Comparison of ENCODE assay signal across 20 cellular contexts in the genomic region with DNA sequence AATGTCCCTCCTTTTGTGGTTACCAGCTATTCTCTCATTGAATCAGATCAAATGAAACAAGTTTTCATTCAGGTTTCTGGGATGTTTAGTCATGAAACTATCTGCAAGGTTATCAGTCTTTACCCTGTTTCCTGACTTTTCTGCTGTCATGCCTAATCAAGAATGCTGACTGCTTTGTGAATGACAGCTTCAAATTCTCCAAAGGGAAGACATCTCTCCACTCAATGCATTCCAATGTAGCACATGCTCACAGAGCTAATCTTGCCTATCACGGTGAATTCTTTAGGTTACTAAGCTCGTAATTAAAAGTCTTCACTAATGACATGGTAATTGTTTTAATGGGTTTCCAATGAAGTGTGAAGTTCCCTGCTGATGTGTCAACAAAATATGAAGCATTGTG.
DNase-seq lines count a peak whose midpoint lies in the region; ATAC-seq and TF ChIP-seq lines count a peak whose summit lies in the region.
"Had no signal": no experiment of that assay in that cellular context is flagged by ENCODE, and none has a peak within 500 bp of the region (broad histone marks: within the 10 kb centered on the region; RNA-seq: fewer than 3 reads in every experiment).

No MANE protein-coding gene starts in this region.

- no peak for TF ChIP-seq EP300 in Ishikawa (IDR thresholded peaks at IDR 0.05; ENCODE audit: borderline replicate concordance)

- no peak for TF ChIP-seq RAD21 in Ishikawa (IDR thresholded peaks at IDR 0.05; ENCODE audit: low read depth)

- TF ChIP-seq CTCF in retinal pigment epithelial cell (conservative IDR thresholded peaks at IDR 0.05; ENCODE audit: low read depth, low read length): no peak

- no peak for ATAC-seq in GM18868 (IDR thresholded peaks at IDR 0.05; ENCODE audit: unreplicated experiment)
- ATAC-seq in stimulated activated naive CD8-positive, alpha-beta T cell treated with anti-CD3 and anti-CD28 coated beads, Interleukin-15, Interleukin-2, amounts not matched to agents 100 U/mL and 50 U/mL, for 24 hours: no peak
- ATAC-seq: PC-3 had no signal

- no peak overlapping the region for H3K4me3 ChIP-seq in retinal pigment epithelial cell (ENCODE audit: low read length)
- H3K4me3 ChIP-seq: BLaER1 had no signal

- peak; percentile 2 for DNase-seq in astrocyte of the hippocampus (ENCODE audit: low read depth, low spot score)
- DNase-seq in kidney glomerular epithelial cell (lab: John Stamatoyannopoulos, UW): peak; percentile 27
- DNase-seq in retinal pigment epithelial cell (ENCODE audit: low read depth): peak; percentile 95
- DNase-seq in stimulated activated naive CD8-positive, alpha-beta T cell treated with anti-CD3 and anti-CD28 coated beads, Interleukin-15, Interleukin-2, amounts not matched to agents 100 U/mL and 50 U/mL, for 24 hours: no peak
- no peak for DNase-seq in kidney tubule cell (ENCODE audit: low spot score)
- DNase-seq: ACHN; CD4-positive, alpha-beta T cell; COR-L47; DMS 273 treated with DMSO at 0.1 percent for 48 hours; DND-41; NCI-H1092 treated with DMSO at 0.1 percent for 48 hours; NCI-H1436 treated with DMSO at 0.1 percent for 48 hours; NCI-H2081; NCI-H2171; NCI-H526; PC-3; Right ventricle myocardium superior had no signal

TF ChIP-seq in Ishikawa, 13 proteins besides CTCF, POLR2A, EP300 and RAD21:
- no peak for TF ChIP-seq CREB1 (IDR thresholded peaks at IDR 0.05; ENCODE audit: low read depth)
- TF ChIP-seq, protein P1, sequence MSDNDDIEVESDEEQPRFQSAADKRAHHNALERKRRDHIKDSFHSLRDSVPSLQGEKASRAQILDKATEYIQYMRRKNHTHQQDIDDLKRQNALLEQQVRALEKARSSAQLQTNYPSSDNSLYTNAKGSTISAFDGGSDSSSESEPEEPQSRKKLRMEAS (IDR thresholded peaks at IDR 0.05): 0 out of 2 replicates have a peak, but pooled peaks have one; percentile 23

Comparison
In these comparisons a context has a peak if more than half of its experiments do, and no peak if none do; other contexts are left out.
1. DNase-seq: peak in astrocyte of the hippocampus (single experiment), kidney glomerular epithelial cell (single experiment) and retinal pigment epithelial cell (single experiment); none in stimulated activated naive CD8-positive, alpha-beta T cell treated with anti-CD3 and anti-CD28 coated beads, Interleukin-15, Interleukin-2, amounts not matched to agents 100 U/mL and 50 U/mL, for 24 hours (single experiment) and kidney tubule cell (single experiment).